In genomic region chr20:51541189-51542032, GRCh38 we compare ENCODE assay signal across 8 cellular contexts. TPM values are rescaled to one million over a fixed set of nuclear protein-coding genes. Genes with fewer than 3 reads are reported as not detected.
A peak's percentile ranks its signal among the peaks of the same experiment; 100 is the strongest.
DNase-seq lines count a peak whose midpoint lies in the region; ATAC-seq and TF ChIP-seq lines count a peak whose summit lies in the region.

No MANE protein-coding gene starts in this region.

- peak; percentile 93 for DNase-seq in SKM-1 treated with dmso at 0.1 percent for 144 hours (lab: John Stamatoyannopoulos, UW; ENCODE audit: unreplicated experiment)
- DNase-seq in activated naive CD8-positive, alpha-beta T cell treated with anti-CD3 and anti-CD28 coated beads for 36 hours: peak; percentile 84
- DNase-seq in hippocampal formation (lab: John Stamatoyannopoulos, UW): peak; percentile 49 to 56
- peak; percentile 89 for DNase-seq in spleen
- DNase-seq in occipital lobe (lab: John Stamatoyannopoulos, UW): no peak
- DNase-seq in NCI-H69 (lab: John Stamatoyannopoulos, UW): no peak

- H3K4me3 ChIP-seq in spleen: peak overlapping the region; percentile 47 to 77 (median 62)

- TF ChIP-seq CTCF in spleen (IDR thresholded peaks at IDR 0.05 in 8 of 11, conservative IDR thresholded peaks at IDR 0.05 in 3 of 11): no peak

- peaks cover 41% of the 10 kb centered on the region for H3K36me3 Mint-ChIP-seq in activated naive CD8-positive, alpha-beta T cell treated with anti-CD3 and anti-CD28 coated beads for 36 hours

- 1 to 8% (median 4%) methylated on average over 11 to 13 of the region's 13 CpGs for WGBS in spleen, 5 donors

- TF ChIP-seq POLR2A in spleen (IDR thresholded peaks at IDR 0.05): no peak

- intact Hi-C loops in spleen (cut with DNase I; ENCODE audit: low total_unique reads): loop anchor here (10.0 kb wide), 1 partner anchor 47 kb away; no protein-coding TSS in a partner anchor

- peak overlapping the region; percentile 98 for H3K27ac Mint-ChIP-seq in activated naive CD8-positive, alpha-beta T cell treated with anti-CD3 and anti-CD28 coated beads for 36 hours

- peaks cover 0 to 9% (median 0%) of the 10 kb centered on the region in 8 donors for H3K9me3 ChIP-seq in spleen

- H3K27me3 Mint-ChIP-seq in activated naive CD8-positive, alpha-beta T cell treated with anti-CD3 and anti-CD28 coated beads for 36 hours: peaks cover 3% of the 10 kb centered on the region

- ATAC-seq in GM18867 (IDR thresholded peaks at IDR 0.05; ENCODE audit: unreplicated experiment) (peak; percentile 44), HG03280 (IDR thresholded peaks at IDR 0.05; ENCODE audit: unreplicated experiment) (peak; percentile 43)

- H3K27ac ChIP-seq in spleen: peak overlapping the region; percentile 80 to 93 (median 92)

- H3K4me1 ChIP-seq in spleen: peaks cover 12 to 71% (median 51%) of the 10 kb centered on the region in 6 donors

- H3K4me3 Mint-ChIP-seq in activated naive CD8-positive, alpha-beta T cell treated with anti-CD3 and anti-CD28 coated beads for 36 hours: peak overlapping the region; percentile 96

- H3K4me1 Mint-ChIP-seq in activated naive CD8-positive, alpha-beta T cell treated with anti-CD3 and anti-CD28 coated beads for 36 hours: peaks cover 43% of the 10 kb centered on the region

- H3K36me3 ChIP-seq in spleen: peaks cover 0 to 13% (median 1%) of the 10 kb centered on the region in 6 donors

- peaks cover 0 to 18% (median 0%) of the 10 kb centered on the region in 7 donors for H3K27me3 ChIP-seq in spleen (replicated peaks in 1 of 7)

- peaks cover 6% of the 10 kb centered on the region for H3K9me3 Mint-ChIP-seq in activated naive CD8-positive, alpha-beta T cell treated with anti-CD3 and anti-CD28 coated beads for 36 hours

RNA-seq across cellular contexts. Expression of gene NFATC2, which starts 1.1 kb away (rescaled TPM):
- 10 to 100 TPM; 31.0 to 31.7 TPM for total RNA-seq in activated naive CD8-positive, alpha-beta T cell treated with anti-CD3 and anti-CD28 coated beads for 36 hours
- total RNA-seq in spleen (10 to 100 TPM; 28.0 to 42.9 (median 38.7) TPM), occipital lobe (0.47 TPM)
- polyA plus RNA-seq in spleen: 1 to 10 TPM; 6.5 to 9.1 (median 6.8) TPM

Comparison
In these comparisons a context has a peak if more than half of its experiments do, and no peak if none do; other contexts are left out.
1. DNase-seq: peak in SKM-1 treated with dmso at 0.1 percent for 144 hours (single experiment), activated naive CD8-positive, alpha-beta T cell treated with anti-CD3 and anti-CD28 coated beads for 36 hours (single experiment), hippocampal formation (2 of 2) and spleen (single experiment); none in occipital lobe (single experiment) and NCI-H69 (single experiment).
2. RNA of gene NFATC2, which starts 1.1 kb away (total RNA-seq): 28.0 to 42.9 TPM in spleen and 31.0 to 31.7 TPM in activated naive CD8-positive, alpha-beta T cell treated with anti-CD3 and anti-CD28 coated beads for 36 hours; 0.47 TPM in occipital lobe (single experiment); every median in the first group is over 10 times any median in the second.